ENCODE assay signal across 12 cellular contexts in the genomic region with DNA sequence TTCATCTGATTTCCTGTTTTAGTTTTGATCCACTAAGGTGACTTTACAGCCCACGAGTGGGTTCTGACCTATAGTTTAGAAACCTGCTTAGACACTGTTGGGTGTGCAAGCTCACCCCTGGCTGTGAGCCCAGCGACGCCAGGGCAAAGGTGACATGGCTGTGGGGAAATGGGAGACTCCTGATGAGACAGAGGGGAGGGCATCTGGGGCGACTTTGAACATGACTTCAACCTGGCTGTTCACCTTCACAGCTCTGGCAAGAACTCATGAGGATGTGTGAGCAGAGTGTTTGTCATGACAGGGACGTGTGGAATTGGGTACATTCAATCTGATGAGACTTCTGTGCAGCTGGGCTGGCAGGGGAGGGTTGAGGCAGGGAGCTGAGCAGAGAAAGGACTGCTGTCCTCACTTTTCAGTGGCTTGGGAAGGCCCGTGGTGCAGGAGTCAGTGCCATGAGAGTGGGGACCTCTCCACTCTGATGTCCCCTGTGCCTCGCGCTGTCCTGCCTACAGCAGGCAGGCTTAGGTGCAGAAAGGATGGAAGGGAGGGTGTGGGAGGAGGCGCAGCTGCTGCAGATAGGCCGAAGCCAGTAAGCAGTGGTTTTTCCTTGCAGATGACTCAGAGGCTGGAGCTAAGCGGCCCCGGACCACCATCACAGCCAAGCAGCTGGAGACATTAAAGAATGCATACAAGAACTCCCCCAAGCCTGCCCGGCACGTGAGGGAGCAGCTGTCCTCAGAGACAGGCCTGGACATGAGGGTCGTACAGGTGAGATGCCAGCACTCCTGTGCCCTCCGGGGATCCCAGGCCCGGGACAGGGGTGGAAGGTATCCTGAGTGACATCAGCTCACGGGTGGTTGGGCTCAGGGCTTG. TPM values are rescaled to one million over a fixed set of nuclear protein-coding genes. Genes with fewer than 3 reads are reported as not detected.
DNase-seq lines count a peak whose midpoint lies in the region; TF ChIP-seq lines count a peak whose summit lies in the region.
"Had no signal": no experiment of that assay in that cellular context is flagged by ENCODE, and none has a peak within 500 bp of the region (broad histone marks: within the 10 kb centered on the region; RNA-seq: fewer than 3 reads in every experiment).

No MANE protein-coding gene starts in this region.

- CTCF ChIA-PET in RWPE1 (lab: Yijun Ruan, JAX) = interaction anchor here (0.6 to 1.0 kb wide), 3 partner anchors 8 to 1045 kb away, joined by 4 read pairs; no protein-coding TSS in a partner anchor

- no peaks in the 10 kb centered on the region for H3K9me3 ChIP-seq in neutrophil
- H3K9me3 ChIP-seq: adrenal gland had no signal

- TF ChIP-seq CTCF in RWPE1 (conservative IDR thresholded peaks at IDR 0.05; ENCODE audit: low read depth) (no peak), fibroblast of pulmonary artery (IDR thresholded peaks at IDR 0.05; ENCODE audit: low read length, missing control alignments) (no peak), neutrophil (IDR thresholded peaks at IDR 0.05) (no peak)

- H3K27ac ChIP-seq in RWPE1 = peak overlapping the region; percentile 46
- peak overlapping the region; percentile 65 for H3K27ac ChIP-seq in neutrophil
- H3K27ac ChIP-seq: adrenal gland had no signal

- peaks cover 25 to 32% of the 10 kb centered on the region in 2 experiments for H3K4me1 ChIP-seq in neutrophil (ENCODE audit: control insufficient read depth in 1 of 2, insufficient read depth in 1 of 2, low read depth in 1 of 2, low read length in 1 of 2)
- H3K4me1 ChIP-seq: adrenal gland had no signal

- H3K27me3 ChIP-seq in neutrophil = no peaks in the 10 kb centered on the region
- H3K27me3 ChIP-seq: adrenal gland had no signal

- H3K4me3 ChIP-seq in fibroblast of pulmonary artery (replicated peaks; ENCODE audit: low read depth, low read length) = no peak overlapping the region
- no peak overlapping the region for H3K4me3 ChIP-seq in neutrophil (ENCODE audit: low read depth in 1 of 2, low read length in 1 of 2)
- H3K4me3 ChIP-seq: adrenal gland had no signal

- H3K36me3 ChIP-seq in neutrophil = no peaks in the 10 kb centered on the region
- H3K36me3 ChIP-seq: adrenal gland had no signal

- POLR2A ChIA-PET in RWPE1 (lab: Yijun Ruan, JAX; ENCODE audit: low non-redundant PET) = no interaction called here

- DNase-seq in H4 (ENCODE audit: low spot score) (peak; percentile 52), RWPE1 (ENCODE audit: low spot score) (peak; percentile 18), fibroblast of pulmonary artery (ENCODE audit: low read depth) (peak; percentile 84), GF-D8 (lab: John Stamatoyannopoulos, UW) (no peak), globus pallidus (ENCODE audit: low spot score) (no peak), NCI-H2029 treated with DMSO at 0.1 percent for 48 hours (lab: John Stamatoyannopoulos, UW) (no peak), DMS53 (lab: John Stamatoyannopoulos, UW) (no peak)
- DNase-seq: activated CD4-positive, CD25-positive, alpha-beta regulatory T cell treated with anti-CD3 and anti-CD28 coated beads, Interleukin-2, amount 50 U/mL, for 72 hours; DMS153; glutamatergic neuron had no signal

RNA-seq across cellular contexts. Expression of gene LHX4, which starts 40.9 kb away (rescaled TPM):
- total RNA-seq in H4 (2014; rRNA removed; shearing (Covaris generic)) = 0.15 TPM in 1 of 2 replicates, not detected in the other
- total RNA-seq: adrenal gland had no signal

Comparison
In these comparisons a context has a peak if more than half of its experiments do, and no peak if none do; other contexts are left out.
1. DNase-seq: peak in H4 (single experiment), RWPE1 (single experiment) and fibroblast of pulmonary artery (single experiment); none in GF-D8 (single experiment), globus pallidus (single experiment), NCI-H2029 treated with DMSO at 0.1 percent for 48 hours (single experiment) and DMS53 (single experiment).